In the genomic region with DNA sequence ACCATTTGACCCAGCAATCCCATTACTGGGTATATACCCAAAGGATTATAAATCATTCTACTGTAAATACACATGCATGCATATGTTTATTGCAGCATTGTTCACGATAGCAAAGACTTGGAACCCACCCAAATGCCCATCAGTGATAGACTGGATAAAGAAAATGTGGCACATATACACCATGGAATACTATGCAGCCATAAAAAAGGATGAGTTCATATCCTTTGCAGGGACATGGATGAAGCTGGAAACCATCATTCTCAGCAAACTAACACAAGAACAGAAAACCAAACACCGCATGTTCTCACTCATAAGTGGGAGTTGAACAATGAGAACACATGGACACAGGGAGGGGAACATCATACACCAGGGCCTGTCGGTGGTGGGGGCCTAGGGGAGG, we compare ENCODE assay signal across 1 cellular context. TPM values are rescaled to one million over a fixed set of nuclear protein-coding genes. Genes with fewer than 3 reads are reported as not detected.
"Had no signal": no experiment of that assay in that cellular context is flagged by ENCODE, and none has a peak within 500 bp of the region (broad histone marks: within the 10 kb centered on the region; RNA-seq: fewer than 3 reads in every experiment).

No MANE protein-coding gene starts in this region.

RNA-seq across cellular contexts. Expression of a gene that starts 12.6 kb away (rescaled TPM):
- total RNA-seq: lung microvascular endothelial cell had no signal
